ENCODE assay signal across 33 cellular contexts in genomic region chr10:21065621-21066248, GRCh38.
"Had no signal": no experiment of that assay in that cellular context is flagged by ENCODE, and none has a peak within 500 bp of the region (broad histone marks: within the 10 kb centered on the region; RNA-seq: fewer than 3 reads in every experiment).

No MANE protein-coding gene starts in this region.

- H3K4me3 ChIP-seq: adrenal gland, body of pancreas, colonic mucosa, esophagus squamous epithelium, left ventricle myocardium inferior, lung, mucosa of descending colon, sigmoid colon, thoracic aorta, uterus had no signal

- H3K27ac ChIP-seq: adrenal gland, body of pancreas, colonic mucosa, epithelial cell of prostate, esophagus squamous epithelium, left ventricle myocardium inferior, sigmoid colon, thoracic aorta, uterus had no signal

- H3K9me3 Mint-ChIP-seq: activated CD4-positive, alpha-beta memory T cell treated with anti-CD3 and anti-CD28 coated beads for 36 hours; activated CD4-positive, alpha-beta T cell treated with anti-CD3 and anti-CD28 coated beads, Interleukin-2, amount 10 ng/mL, durations not matched to agents 24 days and 14 days; activated naive CD4-positive, alpha-beta T cell treated with anti-CD3 and anti-CD28 coated beads for 36 hours; type B pancreatic cell had no signal

- FAIRE-seq: endometrium, islet of Langerhans, TTC549 had no signal

- ATAC-seq: body of pancreas; mucosa of descending colon; stimulated activated effector memory CD8-positive, alpha-beta T cell treated with anti-CD3 and anti-CD28 coated beads, Interleukin-12 subunit alpha, Interleukin-12 subunit beta, amount 100 ng/mL, for 72 hours had no signal

- H3K4me3 Mint-ChIP-seq: activated CD4-positive, alpha-beta memory T cell treated with anti-CD3 and anti-CD28 coated beads for 36 hours; activated CD4-positive, alpha-beta T cell treated with anti-CD3 and anti-CD28 coated beads, Interleukin-2, amount 10 ng/mL, durations not matched to agents 24 days and 14 days; activated naive CD4-positive, alpha-beta T cell treated with anti-CD3 and anti-CD28 coated beads for 36 hours; activated naive CD8-positive, alpha-beta T cell treated with anti-CD3 and anti-CD28 coated beads for 36 hours; activated T-helper 1 cell treated with anti-CD3 and anti-CD28 coated beads, Interleukin-12 subunit alpha, Interleukin-12 subunit beta, Interleukin-2, Interleukin-4 antibody, amounts not matched to agents 30 ng/mL and 10 ng/mL and 1 ng/mL, durations not matched to agents 14 hours and 24 hours and 36 hours; nephron; stimulated activated effector memory CD8-positive, alpha-beta T cell treated with anti-CD3 and anti-CD28 coated beads, Interleukin-12 subunit alpha, Interleukin-12 subunit beta, amount 100 ng/mL, for 72 hours; stimulated activated naive CD8-positive, alpha-beta T cell treated with anti-CD3 and anti-CD28 coated beads, Interleukin-15, Interleukin-2, amounts not matched to agents 100 ng/mL and 50 ng/mL, for 24 hours; type B pancreatic cell had no signal

- H3K27ac Mint-ChIP-seq: activated CD4-positive, alpha-beta memory T cell treated with anti-CD3 and anti-CD28 coated beads for 36 hours; activated CD4-positive, alpha-beta T cell treated with anti-CD3 and anti-CD28 coated beads, Interleukin-2, amount 10 ng/mL, durations not matched to agents 24 days and 14 days; activated naive CD4-positive, alpha-beta T cell treated with anti-CD3 and anti-CD28 coated beads for 36 hours; activated naive CD8-positive, alpha-beta T cell treated with anti-CD3 and anti-CD28 coated beads for 36 hours; activated T-helper 1 cell treated with anti-CD3 and anti-CD28 coated beads, Interleukin-12 subunit alpha, Interleukin-12 subunit beta, Interleukin-2, Interleukin-4 antibody, amounts not matched to agents 30 ng/mL and 10 ng/mL and 1 ng/mL, durations not matched to agents 14 hours and 24 hours and 36 hours; nephron; stimulated activated effector memory CD8-positive, alpha-beta T cell treated with anti-CD3 and anti-CD28 coated beads, Interleukin-12 subunit alpha, Interleukin-12 subunit beta, amount 100 ng/mL, for 72 hours; stimulated activated naive CD8-positive, alpha-beta T cell treated with anti-CD3 and anti-CD28 coated beads, Interleukin-15, Interleukin-2, amounts not matched to agents 100 ng/mL and 50 ng/mL, for 24 hours; type B pancreatic cell had no signal

- H3K27me3 ChIP-seq: adrenal gland, body of pancreas, colonic mucosa, esophagus squamous epithelium, sigmoid colon, uterus had no signal

- H3K27me3 Mint-ChIP-seq: activated CD4-positive, alpha-beta memory T cell treated with anti-CD3 and anti-CD28 coated beads for 36 hours; activated CD4-positive, alpha-beta T cell treated with anti-CD3 and anti-CD28 coated beads, Interleukin-2, amount 10 ng/mL, durations not matched to agents 24 days and 14 days; stimulated activated naive CD8-positive, alpha-beta T cell treated with anti-CD3 and anti-CD28 coated beads, Interleukin-15, Interleukin-2, amounts not matched to agents 100 ng/mL and 50 ng/mL, for 24 hours; type B pancreatic cell had no signal

- H3K9me3 ChIP-seq: adrenal gland, body of pancreas, colonic mucosa, esophagus squamous epithelium, left ventricle myocardium inferior, mucosa of descending colon, sigmoid colon, thoracic aorta, uterus had no signal

- DNase-seq: activated CD4-positive, alpha-beta memory T cell treated with anti-CD3 and anti-CD28 coated beads for 36 hours; activated CD4-positive, alpha-beta T cell treated with anti-CD3 and anti-CD28 coated beads, Interleukin-2, amount 10 ng/mL, durations not matched to agents 24 days and 14 days; activated CD4-positive, CD25-positive, alpha-beta regulatory T cell treated with anti-CD3 and anti-CD28 coated beads, Interleukin-2, amount 50 U/mL, for 72 hours; activated CD8-positive, alpha-beta memory T cell treated with anti-CD3 and anti-CD28 coated beads, Interleukin-2, amount 50 U/mL, for 4 hours; activated effector memory CD4-positive, alpha-beta T cell treated with anti-CD3 and anti-CD28 coated beads, Interleukin-2, amount 50 U/mL, for 16 hours; activated naive CD4-positive, alpha-beta T cell treated with anti-CD3 and anti-CD28 coated beads for 36 hours; activated naive CD8-positive, alpha-beta T cell treated with anti-CD3 and anti-CD28 coated beads for 36 hours; activated T-cell treated with anti-CD3 and anti-CD28 coated beads, Interleukin-2, amount 50 U/mL, for 1 hour; adrenal gland; aorta; body of pancreas; cerebellar nuclear complex; colonic mucosa; effector CD8-positive, alpha-beta T cell; esophagus squamous epithelium; foreskin melanocyte; left ventricle myocardium inferior; mucosa of descending colon; sigmoid colon; small intestine; stimulated activated CD4-positive, alpha-beta T cell treated with anti-CD3 and anti-CD28 coated beads, Interleukin-4, amount 100 ng/mL, for 24 hours; uterus had no signal

- H3K4me1 Mint-ChIP-seq: activated CD4-positive, alpha-beta T cell treated with anti-CD3 and anti-CD28 coated beads, Interleukin-2, amount 10 ng/mL, durations not matched to agents 24 days and 14 days; activated naive CD8-positive, alpha-beta T cell treated with anti-CD3 and anti-CD28 coated beads for 36 hours; stimulated activated effector memory CD8-positive, alpha-beta T cell treated with anti-CD3 and anti-CD28 coated beads, Interleukin-12 subunit alpha, Interleukin-12 subunit beta, amount 100 ng/mL, for 72 hours had no signal

- H3K36me3 ChIP-seq: adrenal gland, colonic mucosa, esophagus squamous epithelium, left ventricle myocardium inferior, sigmoid colon, thoracic aorta, uterus had no signal

- H3K36me3 Mint-ChIP-seq: activated CD4-positive, alpha-beta memory T cell treated with anti-CD3 and anti-CD28 coated beads for 36 hours; activated naive CD8-positive, alpha-beta T cell treated with anti-CD3 and anti-CD28 coated beads for 36 hours; stimulated activated effector memory CD8-positive, alpha-beta T cell treated with anti-CD3 and anti-CD28 coated beads, Interleukin-12 subunit alpha, Interleukin-12 subunit beta, amount 100 ng/mL, for 72 hours; type B pancreatic cell had no signal

- H3K4me1 ChIP-seq: adrenal gland, colonic mucosa, esophagus squamous epithelium, sigmoid colon, uterus had no signal
